ENCODE assay signal across 9 cellular contexts in genomic region chr9:124859803-124860581, GRCh38. TPM values are rescaled to one million over a fixed set of nuclear protein-coding genes. Genes with fewer than 3 reads are reported as not detected.
A peak's percentile ranks its signal among the peaks of the same experiment; 100 is the strongest.
DNase-seq lines count a peak whose midpoint lies in the region; ATAC-seq, FAIRE-seq and TF ChIP-seq lines count a peak whose summit lies in the region.
"Had no signal": no experiment of that assay in that cellular context is flagged by ENCODE, and none has a peak within 500 bp of the region (broad histone marks: within the 10 kb centered on the region; RNA-seq: fewer than 3 reads in every experiment).

No MANE protein-coding gene starts in this region.

- FAIRE-seq in H1 (lab: Jason Lieb, UNC) = no peak

- POLR2A ChIA-PET in PC-3 (lab: Charles Lee; ENCODE audit: unreplicated experiment) = no interaction called here
- POLR2A ChIA-PET in H1 (lab: Charles Lee; ENCODE audit: partially characterized antibody) = interaction anchor here (0.7 to 25.5 kb wide), 15 partner anchors 8 to 1688 kb away, joined by 3 to 573 read pairs (median 8); partner anchors contain the start of genes NR6A1, OLFML2A and WDR38

- no peak for TF ChIP-seq EP300 in H1 (IDR thresholded peaks at IDR 0.05; ENCODE audit: borderline replicate concordance in 1 of 2, low read depth in 2 of 2, low read length in 2 of 2)

- no peaks in the 10 kb centered on the region for H3K9me2 ChIP-seq in PC-3 (replicated peaks; ENCODE audit: low read length)

- H3K9me3 ChIP-seq in PC-3 (ENCODE audit: low read length) = no peaks in the 10 kb centered on the region
- H3K9me3 ChIP-seq in H1 (ENCODE audit: insufficient read depth in 2 of 2, low read depth in 1 of 2, low read length in 1 of 2) = no peaks in the 10 kb centered on the region

- no peak for TF ChIP-seq RAD21 in H1 (IDR thresholded peaks at IDR 0.05 in 1 of 2, conservative IDR thresholded peaks at IDR 0.05 in 1 of 2; ENCODE audit: low read depth in 2 of 2, low read length in 2 of 2)

- H2BK15ac ChIP-seq in H1 (ENCODE audit: low read length) = no peak overlapping the region

- H2BK20ac ChIP-seq in H1 (ENCODE audit: low read length) = no peak overlapping the region

- peak overlapping the region; percentile 93 for H3K27ac Mint-ChIP-seq in osteocyte (ENCODE audit: unreplicated experiment)

- H2BK120ac ChIP-seq in H1 (replicated peaks; ENCODE audit: low read depth, low read length) = no peak overlapping the region

- intact Hi-C loops in PC-3 (cut with micrococcal nuclease) = no loop called here
- intact Hi-C loops in left colon (cut with DNase I, micrococcal nuclease) = loop anchor here in 1 of 2 donors (10.0 kb wide), 1 partner anchor 285 kb away; the partner anchor contains the start of gene SCAI

- peaks cover 10% of the 10 kb centered on the region for H3K79me1 ChIP-seq in H1 (ENCODE audit: low read depth, low read length)

- no peak for DNase-seq in PC-3
- DNase-seq in H1 (ENCODE audit: low read depth in 1 of 2, low spot score in 2 of 2) = no peak
- DNase-seq in osteocyte (ENCODE audit: extremely low spot score, unreplicated experiment) = no peak
- DNase-seq in left colon = no peak
- no peak for DNase-seq in NCI-H1105 (lab: John Stamatoyannopoulos, UW)
- DNase-seq in GM19240 (ENCODE audit: insufficient read length, low spot score) = no peak
- DNase-seq in AML-193 (lab: John Stamatoyannopoulos, UW) = no peak
- DNase-seq: hippocampal formation had no signal

- H2AFZ ChIP-seq in PC-3 (ENCODE audit: low read length) (no peak overlapping the region), H1 (ENCODE audit: low read length) (no peak overlapping the region)

- no peak overlapping the region for H2BK5ac ChIP-seq in H1 (ENCODE audit: low read depth, low read length)

- H3K23ac ChIP-seq in H1 (ENCODE audit: insufficient read length) = no peak overlapping the region

- H4K91ac ChIP-seq in H1 (replicated peaks; ENCODE audit: insufficient read length, low read length) = no peak overlapping the region

- peak overlapping the region; percentile 93 for H3K4me3 Mint-ChIP-seq in osteocyte (ENCODE audit: unreplicated experiment)

- peak overlapping the region; percentile 20; the same call in 1 of the 2 replicates for H4K8ac ChIP-seq in H1 (ENCODE audit: extremely low read depth, insufficient read depth, low read length)

- H3K9me3 Mint-ChIP-seq in osteocyte (ENCODE audit: unreplicated experiment) = no peaks in the 10 kb centered on the region

- ATAC-seq in PC-3 (no peak), left colon (no peak)

- H3K4me1 Mint-ChIP-seq in osteocyte (ENCODE audit: unreplicated experiment) = peaks cover 27% of the 10 kb centered on the region

- no peak overlapping the region for H3K18ac ChIP-seq in H1 (ENCODE audit: extremely low read depth, low read length)

- H4K5ac ChIP-seq in H1 (ENCODE audit: insufficient read length, low read depth, low read length) = no peak overlapping the region

- H3K79me2 ChIP-seq in PC-3 (ENCODE audit: low read length) (peaks cover 40% of the 10 kb centered on the region), H1 (ENCODE audit: control insufficient read depth in 1 of 2, insufficient read depth in 2 of 2, low read length in 2 of 2) (peaks cover 16 to 33% of the 10 kb centered on the region in 2 experiments)

- no TSS peak for BruUV-seq in PC-3 (replicated peaks; lab: Mats Ljungman, UMichigan)

- CTCF ChIA-PET in PC-3 (lab: Charles Lee) = no interaction called here
- CTCF ChIA-PET in H1 (lab: Charles Lee; ENCODE audit: partially characterized antibody) = interaction anchor here (0.6 to 42.1 kb wide), 8 partner anchors 7 to 314 kb away, joined by 3 to 1529 read pairs (median 5); partner anchors contain the start of genes NR6A1, OLFML2A and WDR38

- H3K4ac ChIP-seq in H1 (replicated peaks; ENCODE audit: insufficient read length, low read depth, low read length) = no peak overlapping the region

- peaks cover 42% of the 10 kb centered on the region for H3K36me3 ChIP-seq in PC-3 (ENCODE audit: low read depth, low read length)
- peaks cover 36 to 46% (median 40%) of the 10 kb centered on the region in 4 experiments for H3K36me3 ChIP-seq in H1 (ENCODE audit: control insufficient read depth in 2 of 4, insufficient read depth in 4 of 4, low read length in 3 of 4)

- H3K23me2 ChIP-seq in H1 (ENCODE audit: low read depth, low read length) = peaks cover 7% of the 10 kb centered on the region

- WGBS in H1 (ENCODE audit: extremely low coverage in 1 of 2, insufficient coverage in 1 of 2, insufficient read length in 1 of 2, insufficient replicate concordance in 2 of 2, low coverage in 1 of 2, low lambda C conversion rate in 2 of 2, missing lambda C conversion rate in 1 of 2), 2 experiments = 84% methylated on average over 10 of the region's 10 CpGs; no CpG with 5 or more reads in 1 of the 2 experiments

- H4K20me1 ChIP-seq in PC-3 (ENCODE audit: low read length) (peaks cover 40% of the 10 kb centered on the region), H1 (replicated peaks in 1 of 2; ENCODE audit: control insufficient read depth in 1 of 2, insufficient read depth in 2 of 2, low read length in 2 of 2) (peaks cover 39 to 46% of the 10 kb centered on the region in 2 experiments)

- H3K27me3 ChIP-seq in PC-3 (ENCODE audit: low read length) (no peaks in the 10 kb centered on the region), H1 (replicated peaks in 1 of 4; ENCODE audit: control insufficient read depth in 3 of 4, extremely low read depth in 1 of 4, insufficient read depth in 3 of 4, low read length in 3 of 4) (no peaks in the 10 kb centered on the region)

- H3K36me3 Mint-ChIP-seq in osteocyte (ENCODE audit: unreplicated experiment) = peaks cover 15% of the 10 kb centered on the region

- H3F3A ChIP-seq in PC-3 (ENCODE audit: low read length, unreplicated experiment) = peaks cover 13% of the 10 kb centered on the region

- H3K27me3 Mint-ChIP-seq in osteocyte (ENCODE audit: unreplicated experiment) = no peaks in the 10 kb centered on the region

- no peak overlapping the region for H3K27ac ChIP-seq in PC-3 (ENCODE audit: low read length)
- no peak overlapping the region for H3K27ac ChIP-seq in H1 (ENCODE audit: low read depth, low read length)

- TF ChIP-seq CTCF in PC-3 (conservative IDR thresholded peaks at IDR 0.05; ENCODE audit: low read depth, low read length) (no peak), H1 (IDR thresholded peaks at IDR 0.05; ENCODE audit: control extremely low read depth in 1 of 3, insufficient read depth in 1 of 3, low read depth in 1 of 3, low read length in 3 of 3) (no peak), osteocyte (IDR thresholded peaks at IDR 0.05) (no peak)

- H3K4me2 ChIP-seq in PC-3 (ENCODE audit: low read length) (peak overlapping the region; percentile 90), H1 (ENCODE audit: insufficient read depth in 1 of 2, low read depth in 2 of 2, low read length in 2 of 2) (peak overlapping the region; percentile 80 to 86)

- no peak; a peak in 1 of 3 replicates for TF ChIP-seq POLR2A in H1 (IDR thresholded peaks at IDR 0.05; ENCODE audit: control extremely low read depth in 1 of 2, low read depth in 2 of 2, low read length in 2 of 2)

- H3K4me1 ChIP-seq in PC-3 (ENCODE audit: insufficient read depth, low read length) (peaks cover 26% of the 10 kb centered on the region), H1 (replicated peaks in 1 of 4; ENCODE audit: control insufficient read depth in 3 of 4, insufficient read depth in 4 of 4, low read length in 3 of 4) (peaks cover 0 to 10% (median 8%) of the 10 kb centered on the region in 4 experiments; a peak in 5 of 7 replicates)

- H2BK12ac ChIP-seq in H1 (ENCODE audit: low read depth, low read length) = no peak overlapping the region

- H3K4me3 ChIP-seq in GM08714 (ENCODE audit: low read length) (peak overlapping the region; percentile 90), PC-3 (ENCODE audit: low read length) (peak overlapping the region; percentile 98), H1 (ENCODE audit: extremely low read depth in 1 of 4, insufficient read depth in 2 of 4, low read depth in 3 of 4, low read length in 4 of 4) (peak overlapping the region; percentile 86 to 97 (median 96); a peak in 7 of 8 replicates)

- no peak overlapping the region for H3K56ac ChIP-seq in H1 (replicated peaks; ENCODE audit: insufficient read length, low read depth, low read length)

- H2AK5ac ChIP-seq in H1 (ENCODE audit: low read depth, low read length) = no peak overlapping the region

- H3K14ac ChIP-seq in H1 (ENCODE audit: insufficient read length) = no peak overlapping the region

- peak overlapping the region; percentile 99 for H3K9ac ChIP-seq in PC-3 (ENCODE audit: low read length)
- peak overlapping the region; percentile 62 to 97 (median 95) for H3K9ac ChIP-seq in H1 (replicated peaks in 1 of 4; ENCODE audit: extremely low read depth in 1 of 4, low read depth in 3 of 4, low read length in 3 of 4)

RNA-seq across cellular contexts. Expression of gene RPL35, which starts 1.8 kb away (rescaled TPM):
- total RNA-seq in PC-3 (2014; rRNA removed) = 1,981 and 2,242 TPM in 2 replicates
- total RNA-seq in H1 (2021; fragmentation: NEBNext Ultra II Directional; extraction: Animal tissue kit (Norgen Biotek cat#: 25700)) = 1,831 and 1,889 TPM in 2 replicates
- 2,448 and 2,722 TPM in 2 replicates for polyA plus RNA-seq in H1 (2011; rRNA removed)
- polyA plus RNA-seq in H1 (2011; cell fraction: cytosol; rRNA removed) = 4,965 TPM
- polyA plus RNA-seq in H1 (2011; cell fraction: nucleus; rRNA removed) = 2,178 TPM
- polyA plus RNA-seq in H1 (2012, experiment 1 of 2) = 2,603 to 3,842 TPM (median 3,090 TPM) in 4 replicates
- 9,007 TPM for polyA plus RNA-seq in H1 (2012, experiment 2 of 2)
- polyA plus RNA-seq in H1 (2013, experiment 1 of 2) = 5,141 TPM
- 5,188 TPM for polyA plus RNA-seq in H1 (2013, experiment 2 of 2)
- 246 and 282 TPM in 2 replicates for polyA minus RNA-seq in H1 (2011; rRNA and poly(A)+ RNA removed)
- 329 TPM for polyA minus RNA-seq in H1 (2011; cell fraction: cytosol; rRNA and poly(A)+ RNA removed)
- polyA minus RNA-seq in H1 (2011; cell fraction: nucleus; rRNA and poly(A)+ RNA removed) = 840 TPM
- 885 and 912 TPM in 2 replicates for total RNA-seq in osteocyte
- total RNA-seq in left colon = 100 to 1,000 TPM; 771 to 811 TPM

RNA-seq across cellular contexts. Expression of gene ARPC5L, which starts 1.9 kb away (rescaled TPM):
- total RNA-seq in PC-3 (2014; rRNA removed) = 54.5 and 63.0 TPM in 2 replicates
- 50.5 and 50.6 TPM in 2 replicates for total RNA-seq in H1 (2021; fragmentation: NEBNext Ultra II Directional; extraction: Animal tissue kit (Norgen Biotek cat#: 25700))
- 34.1 and 36.0 TPM in 2 replicates for polyA plus RNA-seq in H1 (2011; rRNA removed)
- polyA plus RNA-seq in H1 (2011; cell fraction: cytosol; rRNA removed) = 57.0 TPM
- 13.7 TPM for polyA plus RNA-seq in H1 (2011; cell fraction: nucleus; rRNA removed)
- 49.1 to 62.4 TPM (median 51.3 TPM) in 4 replicates for polyA plus RNA-seq in H1 (2012, experiment 1 of 2)
- polyA plus RNA-seq in H1 (2012, experiment 2 of 2) = 33.4 TPM
- 54.3 TPM for polyA plus RNA-seq in H1 (2013, experiment 1 of 2)
- 54.7 TPM for polyA plus RNA-seq in H1 (2013, experiment 2 of 2)
- 11.3 and 14.8 TPM in 2 replicates for polyA minus RNA-seq in H1 (2011; rRNA and poly(A)+ RNA removed)
- polyA minus RNA-seq in H1 (2011; cell fraction: cytosol; rRNA and poly(A)+ RNA removed) = 18.1 TPM
- 9.9 TPM for polyA minus RNA-seq in H1 (2011; cell fraction: nucleus; rRNA and poly(A)+ RNA removed)
- total RNA-seq in osteocyte = 22.5 and 22.8 TPM in 2 replicates
- total RNA-seq in left colon = 10 to 100 TPM; 43.4 to 51.6 TPM

RNA-seq across cellular contexts. Expression of gene WDR38, which starts 6.7 kb away (rescaled TPM):
- total RNA-seq in PC-3 (2014; rRNA removed) = not detected in 2 replicates
- not detected in 2 replicates for total RNA-seq in H1 (2021; fragmentation: NEBNext Ultra II Directional; extraction: Animal tissue kit (Norgen Biotek cat#: 25700))
- polyA plus RNA-seq in H1 (2011; rRNA removed) = not detected in 2 replicates
- not detected for polyA plus RNA-seq in H1 (2011; cell fraction: cytosol; rRNA removed)
- polyA plus RNA-seq in H1 (2011; cell fraction: nucleus; rRNA removed) = not detected
- 0.15 TPM in 1 of 4 replicates, not detected in the others for polyA plus RNA-seq in H1 (2012, experiment 1 of 2)
- polyA plus RNA-seq in H1 (2012, experiment 2 of 2) = not detected
- not detected for polyA plus RNA-seq in H1 (2013, experiment 1 of 2)
- not detected for polyA plus RNA-seq in H1 (2013, experiment 2 of 2)
- not detected in 2 replicates for polyA minus RNA-seq in H1 (2011; rRNA and poly(A)+ RNA removed)
- not detected for polyA minus RNA-seq in H1 (2011; cell fraction: cytosol; rRNA and poly(A)+ RNA removed)
- polyA minus RNA-seq in H1 (2011; cell fraction: nucleus; rRNA and poly(A)+ RNA removed) = not detected
- total RNA-seq in osteocyte = not detected in 2 replicates
- not detected for total RNA-seq in left colon
